ENCODE assay signal across 21 cellular contexts in genomic region chr9:87064311-87064710, GRCh38.
"Had no signal": no experiment of that assay in that cellular context is flagged by ENCODE, and none has a peak within 500 bp of the region (broad histone marks: within the 10 kb centered on the region; RNA-seq: fewer than 3 reads in every experiment).

No MANE protein-coding gene starts in this region.

- H3K9me3 ChIP-seq: lower lobe of right lung, tibial nerve had no signal

- H3K27me3 ChIP-seq: brain microvascular endothelial cell, hepatocyte, neural progenitor cell, tibial nerve had no signal

- H2AFZ ChIP-seq: hepatocyte, neural progenitor cell had no signal

- H3K27ac ChIP-seq: brain microvascular endothelial cell, hepatocyte, lower lobe of right lung, neural progenitor cell, tibial nerve had no signal

- H3K36me3 ChIP-seq: brain microvascular endothelial cell, lower lobe of right lung, neural progenitor cell, tibial nerve had no signal

- H3K79me2 ChIP-seq: hepatocyte had no signal

- H3K4me3 ChIP-seq: hepatocyte, lower lobe of right lung, neural progenitor cell, tibial nerve had no signal

- DNase-seq: activated CD4-positive, alpha-beta T cell treated with anti-CD3 and anti-CD28 coated beads, Interleukin-2, amount 50 U/mL, for 4 hours; activated naive CD4-positive, alpha-beta T cell treated with anti-CD3 and anti-CD28 coated beads, Interleukin-2, amount 10 ng/mL, durations not matched to agents 7 days and 5 days; activated T-cell treated with anti-CD3 and anti-CD28 coated beads, Interleukin-2, amount 50 U/mL, for 48 hours; anterior cingulate cortex; central memory CD4-positive, alpha-beta T cell; dermis blood vessel endothelial cell; effector CD8-positive, alpha-beta T cell; glutamatergic neuron; immature natural killer cell; lower lobe of right lung; naive thymus-derived CD4-positive, alpha-beta T cell; retina; stimulated activated CD8-positive, alpha-beta memory T cell treated with anti-CD3 and anti-CD28 coated beads, Interleukin-4, amount 100 ng/mL, for 48 hours; stimulated activated naive B cell treated with anti-CD40 and anti-IgM and Interleukin-4, amounts not matched to agents 10 μg/mL and 1 μg/mL and 100 μg/mL, for 72 hours; T-helper 1 cell had no signal

- ATAC-seq: esophagus mucosa; left lobe of liver; naive thymus-derived CD4-positive, alpha-beta T cell; stimulated activated naive B cell treated with anti-CD40 and anti-IgM and Interleukin-4, amounts not matched to agents 10 μg/mL and 1 μg/mL and 100 μg/mL, for 72 hours had no signal

- H3K4me1 ChIP-seq: lower lobe of right lung, neural progenitor cell had no signal
